In the genomic region with DNA sequence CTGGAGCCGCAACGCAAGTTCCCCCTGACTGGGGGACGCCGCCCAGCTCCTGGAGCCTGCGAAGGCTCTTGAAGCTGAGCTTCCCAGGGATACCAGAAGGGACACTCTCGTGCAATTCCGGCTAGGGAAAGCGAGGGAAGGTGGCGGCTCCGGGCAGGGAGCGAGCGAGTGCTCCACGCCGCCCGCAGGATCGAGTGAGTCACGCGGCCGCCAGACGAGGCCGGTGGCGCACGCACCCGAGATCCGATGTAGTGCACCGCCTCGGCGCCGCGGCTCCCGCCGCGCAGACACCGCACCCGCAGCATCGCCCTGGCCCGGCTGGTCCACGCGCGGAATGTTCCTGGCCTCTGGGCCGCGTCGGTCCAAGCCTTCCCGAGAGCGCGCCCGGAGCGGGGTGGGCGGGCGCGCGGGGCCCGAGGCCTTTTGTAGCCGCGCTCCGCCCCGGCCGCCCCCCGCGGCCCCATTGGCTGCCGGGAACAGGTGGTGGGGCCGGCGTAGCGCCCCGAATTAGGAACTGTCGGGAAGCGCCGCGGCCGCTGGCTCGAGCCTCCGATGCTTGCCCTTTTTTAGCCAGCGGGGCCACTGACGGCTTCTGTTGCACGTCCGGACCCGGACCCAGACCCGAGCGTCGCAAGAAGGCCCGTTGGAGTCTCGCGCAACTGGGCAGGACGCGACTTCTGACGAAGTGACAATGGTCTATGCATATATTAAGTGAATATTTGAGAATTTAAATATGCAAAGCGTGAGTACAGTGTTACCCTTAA, we compare ENCODE assay signal across 8 cellular contexts. TPM values are rescaled to one million over a fixed set of nuclear protein-coding genes. Genes with fewer than 3 reads are reported as not detected.
DNase-seq lines count a peak whose midpoint lies in the region; ATAC-seq and TF ChIP-seq lines count a peak whose summit lies in the region.

A gene with protein sequence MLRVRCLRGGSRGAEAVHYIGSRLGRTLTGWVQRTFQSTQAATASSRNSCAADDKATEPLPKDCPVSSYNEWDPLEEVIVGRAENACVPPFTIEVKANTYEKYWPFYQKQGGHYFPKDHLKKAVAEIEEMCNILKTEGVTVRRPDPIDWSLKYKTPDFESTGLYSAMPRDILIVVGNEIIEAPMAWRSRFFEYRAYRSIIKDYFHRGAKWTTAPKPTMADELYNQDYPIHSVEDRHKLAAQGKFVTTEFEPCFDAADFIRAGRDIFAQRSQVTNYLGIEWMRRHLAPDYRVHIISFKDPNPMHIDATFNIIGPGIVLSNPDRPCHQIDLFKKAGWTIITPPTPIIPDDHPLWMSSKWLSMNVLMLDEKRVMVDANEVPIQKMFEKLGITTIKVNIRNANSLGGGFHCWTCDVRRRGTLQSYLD (minus strand): TSS at position 396 of the 764 bp plus-strand sequence. CDS start 91 bp downstream, at position 305.

- peak within 1 kb of the TSS; percentile 93 for H3K4me3 ChIP-seq in GM12864 (ENCODE audit: low read depth, low read length)
- H3K4me3 ChIP-seq in Jurkat, Clone E6-1 (ENCODE audit: low read length): peak within 1 kb of the TSS; percentile 32
- H3K4me3 ChIP-seq in cardiac fibroblast (replicated peaks in 1 of 2; ENCODE audit: low read depth in 2 of 2, low read length in 2 of 2): peak within 1 kb of the TSS; percentile 33 to 42
- H3K4me3 ChIP-seq in skin epidermis: peak within 1 kb of the TSS; percentile 30 to 61 (median 46)

- H3K27me3 Mint-ChIP-seq in immature natural killer cell (ENCODE audit: low read depth in 3 of 3): peaks cover 10 to 24% (median 24%) of the 10 kb centered on the region in 3 donors

- peaks cover 0 to 3% (median 0%) of the 10 kb centered on the region in 6 donors for H3K9me3 Mint-ChIP-seq in immature natural killer cell

- H3K4me1 Mint-ChIP-seq in immature natural killer cell: peaks cover 17 to 20% of the 10 kb centered on the region in 2 donors

- H3K27ac Mint-ChIP-seq in immature natural killer cell: peak within 1 kb of the TSS in 2 of 6 donors; percentile 22 to 79

- H3K36me3 Mint-ChIP-seq in immature natural killer cell: no peaks in the 10 kb centered on the region

- DNase-seq in GM12864 (ENCODE audit: low read depth) (peak; percentile 70), T-helper 9 cell (peak; percentile 8), cardiac fibroblast (ENCODE audit: low read depth in 2 of 2) (peak; percentile 77 to 80), immature natural killer cell (peak; percentile 23 to 38 (median 31)), RKO (ENCODE audit: low spot score) (no peak)
- DNase-seq in Jurkat, Clone E6-1 (ENCODE audit: low read depth, low spot score): no peak

- TF ChIP-seq CTCF in GM12864 (IDR thresholded peaks at IDR 0.05; ENCODE audit: low read depth, low read length, missing control alignments) (peak; percentile 12), cardiac fibroblast (IDR thresholded peaks at IDR 0.05; ENCODE audit: low read depth, low read length) (peak; percentile 51)

- H3K27ac ChIP-seq in skin epidermis: peak within 1 kb of the TSS in 19 of 21 experiments; percentile 3 to 87 (median 75)

- peak; percentile 88 for ATAC-seq in GM21723 (IDR thresholded peaks at IDR 0.05; ENCODE audit: unreplicated experiment)

- H3K4me3 Mint-ChIP-seq in immature natural killer cell: peak within 1 kb of the TSS; percentile 73 to 87 (median 79)

RNA-seq across cellular contexts. Expression of the gene that starts here (rescaled TPM):
- polyA plus RNA-seq in Jurkat, Clone E6-1 (2012; ENCODE audit: insufficient read depth, insufficient read length): 2.6 TPM
- polyA plus RNA-seq in immature natural killer cell: 1 to 10 TPM in 1 of 3 donors, under 1 TPM in 2; 0.27 to 1.2 (median 0.54) TPM

Comparison
In these comparisons a context has a peak if more than half of its experiments do, and no peak if none do; other contexts are left out.
1. DNase-seq: peak in GM12864 (single experiment), T-helper 9 cell (single experiment), cardiac fibroblast (2 of 2) and immature natural killer cell (3 of 3); none in Jurkat, Clone E6-1 (single experiment) and RKO (single experiment).
2. H3K4me3 ChIP-seq: peak in every context shown above with its lines; median percentile 93 in GM12864; 46 in skin epidermis; 38 in cardiac fibroblast; 32 in Jurkat, Clone E6-1.